8 cellular contexts compared by ENCODE assay signal in the genomic region with DNA sequence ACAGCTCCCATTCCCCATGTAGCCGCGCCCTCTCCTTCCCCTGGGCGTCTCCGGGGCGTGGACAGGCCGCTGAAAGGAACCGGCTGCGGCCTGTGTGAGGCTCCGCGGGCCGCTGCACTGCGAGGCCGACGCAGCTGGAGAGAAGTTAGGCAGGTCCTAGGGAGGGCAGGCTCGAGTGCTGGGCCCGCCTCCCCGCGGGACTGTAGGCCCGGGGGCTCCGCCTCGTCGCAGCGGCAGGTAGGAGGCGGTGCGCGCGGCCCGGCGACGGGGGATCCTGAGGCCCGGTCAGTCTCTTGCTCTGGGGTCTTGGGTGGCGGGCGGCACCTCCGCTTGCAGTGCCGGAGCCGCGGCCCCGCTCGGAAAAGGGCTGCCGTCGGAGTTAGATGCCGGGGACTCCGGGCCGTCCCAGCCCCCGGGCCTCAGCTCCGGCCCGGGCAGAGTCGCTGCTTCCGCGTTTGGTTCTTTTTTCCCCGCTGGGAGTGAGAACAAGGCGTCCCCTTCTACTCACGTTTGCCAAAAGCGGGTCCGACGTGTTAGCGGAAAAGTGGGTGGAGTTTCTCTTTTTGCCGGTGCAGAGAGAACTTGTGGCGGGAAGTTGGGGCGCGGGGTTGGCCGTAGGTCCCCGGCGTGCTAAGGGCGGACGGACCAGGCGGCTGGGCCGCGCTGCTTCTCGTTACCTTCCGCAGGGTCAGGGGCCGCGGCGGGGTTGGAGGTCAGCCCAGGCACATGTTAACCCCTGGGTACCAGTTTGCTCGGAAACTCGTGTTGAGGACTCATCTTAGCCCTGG. TPM values are rescaled to one million over a fixed set of nuclear protein-coding genes. Genes with fewer than 3 reads are reported as not detected.
DNase-seq lines count a peak whose midpoint lies in the region; ATAC-seq and TF ChIP-seq lines count a peak whose summit lies in the region.

VRK2 (plus strand) TSS at position 222 of the 788 bp plus-strand sequence. CDS start 2,026 bp downstream, outside the sequence.

- peak; percentile 92 for ATAC-seq in GM19468 (IDR thresholded peaks at IDR 0.05; ENCODE audit: extremely low read depth, unreplicated experiment)

- DNase-seq in COR-L47 (lab: John Stamatoyannopoulos, UW) (peak; percentile 92), HT1080 (ENCODE audit: low read depth) (peak; percentile 94)
- peak; percentile 85 for DNase-seq in activated T-cell treated with anti-CD3 and anti-CD28 coated beads, Interleukin-2, amount 50 U/mL, for 1 hour
- DNase-seq in stimulated activated CD8-positive, alpha-beta memory T cell treated with anti-CD3 and anti-CD28 coated beads, Interleukin-7, amount 100 ng/mL, for 48 hours (ENCODE audit: extremely low read depth in 1 of 2, low read depth in 1 of 2): peak; percentile 81

- H3K4me3 ChIP-seq in OCI-LY3 (ENCODE audit: low read length) (peak within 1 kb of the TSS; percentile 92), esophagus (ENCODE audit: low read depth in 1 of 2, low read length in 2 of 2) (peak within 1 kb of the TSS; percentile 72 to 82), muscle layer of duodenum (ENCODE audit: low read depth in 1 of 2, low read length in 2 of 2) (peak within 1 kb of the TSS; percentile 83 to 90)

- peak within 1 kb of the TSS; percentile 84 for H3K9ac ChIP-seq in OCI-LY3 (ENCODE audit: low read length)

- H4K20me1 ChIP-seq in OCI-LY3 (ENCODE audit: insufficient read depth, low read length): no peaks in the 10 kb centered on the region

- H3K9me3 ChIP-seq in OCI-LY3 (ENCODE audit: insufficient read depth, low read length): no peaks in the 10 kb centered on the region
- no peaks in the 10 kb centered on the region for H3K9me3 ChIP-seq in esophagus (ENCODE audit: control insufficient read depth in 2 of 2, insufficient read depth in 1 of 2, low read depth in 1 of 2, low read length in 1 of 2)
- no peaks in the 10 kb centered on the region for H3K9me3 ChIP-seq in muscle layer of duodenum (ENCODE audit: control insufficient read depth in 1 of 2, low read length in 2 of 2)

- peaks cover 18% of the 10 kb centered on the region for H3K79me2 ChIP-seq in OCI-LY3 (ENCODE audit: low read length)

- H3K36me3 ChIP-seq in OCI-LY3 (replicated peaks; ENCODE audit: low read depth, low read length) (peaks cover 26% of the 10 kb centered on the region), esophagus (ENCODE audit: control insufficient read depth in 2 of 2, insufficient read depth in 2 of 2, low read length in 1 of 2) (no peaks in the 10 kb centered on the region), muscle layer of duodenum (ENCODE audit: control insufficient read depth in 1 of 2, insufficient read depth in 2 of 2, low read length in 2 of 2) (no peaks in the 10 kb centered on the region)

- H3K27me3 ChIP-seq in OCI-LY3 (ENCODE audit: low read depth, low read length) (no peaks in the 10 kb centered on the region), esophagus (ENCODE audit: control insufficient read depth in 1 of 2, insufficient read depth in 2 of 2, low read length in 2 of 2) (no peaks in the 10 kb centered on the region), muscle layer of duodenum (ENCODE audit: low read depth, low read length) (no peaks in the 10 kb centered on the region)

- H3K4me1 ChIP-seq in OCI-LY3 (ENCODE audit: low read length) (peaks cover 19% of the 10 kb centered on the region), esophagus (ENCODE audit: control insufficient read depth in 2 of 2, insufficient read depth in 2 of 2, low read length in 1 of 2) (peaks cover 0 to 1% of the 10 kb centered on the region in 2 donors), muscle layer of duodenum (ENCODE audit: control insufficient read depth in 1 of 2, insufficient read depth in 2 of 2, low read length in 2 of 2) (peaks cover 0 to 12% of the 10 kb centered on the region in 2 donors)

- H3K4me2 ChIP-seq in OCI-LY3 (ENCODE audit: low read length): peak within 1 kb of the TSS; percentile 84

- peak within 1 kb of the TSS; percentile 91 for H2AFZ ChIP-seq in OCI-LY3 (ENCODE audit: low read depth, low read length)

- 0 to 1% methylated on average over 71 to 76 of the region's 76 CpGs for WGBS in esophagus, 2 donors

- no peak; the same call in 1 of the 2 replicates for TF ChIP-seq CTCF in OCI-LY3 (IDR thresholded peaks at IDR 0.05; ENCODE audit: low read depth, low read length)

- H3K27ac ChIP-seq in OCI-LY3 (ENCODE audit: low read length) (peak within 1 kb of the TSS; percentile 90), esophagus (ENCODE audit: low read depth in 2 of 2, low read length in 1 of 2) (peak within 1 kb of the TSS; percentile 96 to 98), muscle layer of duodenum (ENCODE audit: low read length) (peak within 1 kb of the TSS; percentile 96)

RNA-seq across cellular contexts. Expression of gene VRK2, which starts in this region (rescaled TPM):
- 21.5 and 24.4 TPM in 2 replicates for total RNA-seq in HT1080 (2014; rRNA removed; shearing (Covaris generic))
- 18.3 and 18.6 TPM in 2 replicates for polyA plus RNA-seq in HT1080 (2015; cell fraction: cytosol; rRNA removed)
- 14.2 and 17.7 TPM in 2 replicates for polyA plus RNA-seq in HT1080 (2015; cell fraction: nucleus; rRNA removed)
- polyA plus RNA-seq in esophagus: 10 to 100 TPM in 1 of 2 donors, 1 to 10 TPM in 1; 9.4 to 18.4 TPM

Comparison
In these comparisons a context has a peak if more than half of its experiments do, and no peak if none do; other contexts are left out.
1. Peak in every context shown above with its lines: DNase-seq, ATAC-seq, H3K4me3 ChIP-seq and H3K27ac ChIP-seq.